ENCODE assay signal across 15 cellular contexts in the genomic region with DNA sequence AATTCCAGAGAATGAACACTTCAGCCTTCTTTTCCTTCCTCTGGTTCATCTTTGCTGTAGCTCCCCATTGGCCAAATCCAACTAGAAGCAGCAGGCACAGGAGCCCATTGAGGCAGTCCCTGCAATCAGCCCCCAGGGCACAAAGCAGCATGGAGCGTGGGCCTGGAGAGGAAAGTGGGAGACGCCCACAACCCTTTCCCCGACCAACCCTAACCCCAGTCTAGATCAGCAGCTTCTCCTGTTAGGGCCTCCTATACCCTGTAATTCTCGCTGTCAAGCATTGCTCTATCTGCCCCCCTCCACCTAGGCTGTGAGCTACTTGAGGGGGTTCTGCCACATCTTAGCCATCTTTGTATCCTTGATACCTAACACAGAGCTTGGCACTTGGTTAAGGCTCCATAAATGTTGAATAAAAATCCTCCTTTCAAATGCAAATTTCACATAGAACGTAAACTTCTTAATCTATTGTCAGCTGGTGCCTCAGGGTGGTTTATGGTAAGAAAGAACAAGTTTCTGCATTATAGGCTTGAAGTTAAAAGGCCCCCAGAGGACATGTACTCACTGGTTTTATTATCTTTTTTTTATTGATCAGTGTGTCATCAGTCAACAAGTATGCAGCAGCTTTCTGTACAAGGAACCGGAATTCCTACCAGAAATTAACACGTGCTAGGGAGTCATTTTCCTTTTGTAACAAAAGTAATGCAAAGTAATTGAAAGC.
DNase-seq lines count a peak whose midpoint lies in the region; ATAC-seq and TF ChIP-seq lines count a peak whose summit lies in the region.
"Had no signal": no experiment of that assay in that cellular context is flagged by ENCODE, and none has a peak within 500 bp of the region (broad histone marks: within the 10 kb centered on the region; RNA-seq: fewer than 3 reads in every experiment).

No MANE protein-coding gene starts in this region.

- DNase-seq in HAP-1 (ENCODE audit: low spot score in 2 of 2): peak; percentile 70 to 89
- no peak for DNase-seq in Panc1 (ENCODE audit: low read depth, low spot score)
- peak; percentile 45 for DNase-seq in ecto neural progenitor cell (ENCODE audit: low spot score)
- no peak for DNase-seq in trophoblast cell
- DNase-seq in HuH-7 (ENCODE audit: low spot score): no peak
- no peak for DNase-seq in activated CD4-positive, alpha-beta T cell treated with anti-CD3 and anti-CD28 coated beads for 4 hours
- no peak for DNase-seq in amygdala (lab: John Stamatoyannopoulos, UW)
- DNase-seq: C1 segment of cervical spinal cord, DND-41, GF-D8, NCI-H1417, NCI-H2029 treated with DMSO at 0.1 percent for 48 hours, SIG-M5 had no signal

- no peak overlapping the region for H2BK120ac ChIP-seq in trophoblast cell (ENCODE audit: insufficient read depth, low read length, poor library complexity)

- no peak overlapping the region for H3K4me2 ChIP-seq in trophoblast cell (ENCODE audit: low read length)
- H3K4me2 ChIP-seq: A549 had no signal

- no peak overlapping the region for H2AK5ac ChIP-seq in trophoblast cell (ENCODE audit: low read length)

- CTCF ChIA-PET in Panc1 (lab: Charles Lee): no interaction called here

- peaks cover 26% of the 10 kb centered on the region for H3K4me1 ChIP-seq in HAP-1
- H3K4me1 ChIP-seq in Panc1 (ENCODE audit: control insufficient read depth, insufficient read depth, low read length): peaks cover 8% of the 10 kb centered on the region
- H3K4me1 ChIP-seq in trophoblast cell (ENCODE audit: control insufficient read depth in 1 of 2, insufficient read depth in 2 of 2, low read length in 2 of 2): peaks cover 2 to 17% of the 10 kb centered on the region in 2 experiments
- H3K4me1 ChIP-seq: A549 had no signal

- peak overlapping the region; percentile 3 for H4K91ac ChIP-seq in trophoblast cell (ENCODE audit: low read depth, low read length)

- H2BK12ac ChIP-seq in trophoblast cell (ENCODE audit: low read length): peak overlapping the region; percentile 5

- no peak overlapping the region for H3K23ac ChIP-seq in trophoblast cell (ENCODE audit: low read length)

- POLR2A ChIA-PET in Panc1 (lab: Charles Lee): interaction anchor here (0.5 to 0.6 kb wide), 2 partner anchors 13 to 340 kb away, joined by 3 to 11 read pairs; no protein-coding TSS in a partner anchor

- no peaks in the 10 kb centered on the region for H3K9me3 ChIP-seq in HAP-1
- H3K9me3 ChIP-seq in Panc1 (ENCODE audit: control insufficient read depth, insufficient read depth, low read depth, low read length): no peaks in the 10 kb centered on the region
- no peaks in the 10 kb centered on the region for H3K9me3 ChIP-seq in trophoblast cell (ENCODE audit: insufficient read depth, low read depth, low read length)
- H3K9me3 ChIP-seq: A549 had no signal

- peaks cover 57% of the 10 kb centered on the region for H3K27me3 ChIP-seq in HAP-1 (ENCODE audit: low read depth)
- no peaks in the 10 kb centered on the region for H3K27me3 ChIP-seq in Panc1 (ENCODE audit: control insufficient read depth, insufficient read depth, low read length)
- no peaks in the 10 kb centered on the region for H3K27me3 ChIP-seq in trophoblast cell (ENCODE audit: insufficient read depth, low read length)

- peak overlapping the region; percentile 11 for H3K14ac ChIP-seq in trophoblast cell (ENCODE audit: low read length)

- no peak overlapping the region for H2AFZ ChIP-seq in trophoblast cell (ENCODE audit: insufficient read depth, low read length, poor library complexity)

- peak; percentile 29; the same call in 1 of the 2 replicates for ATAC-seq in Panc1
- no peak for ATAC-seq in GM19351 (IDR thresholded peaks at IDR 0.05; ENCODE audit: unreplicated experiment)
- ATAC-seq: A549 had no signal

- no peak overlapping the region for H4K8ac ChIP-seq in trophoblast cell (ENCODE audit: low read depth, low read length)

- H3K36me3 ChIP-seq in HAP-1 (replicated peaks): no peaks in the 10 kb centered on the region
- no peaks in the 10 kb centered on the region for H3K36me3 ChIP-seq in Panc1 (ENCODE audit: control insufficient read depth, insufficient read depth, low read length)
- no peaks in the 10 kb centered on the region for H3K36me3 ChIP-seq in trophoblast cell (ENCODE audit: control insufficient read depth in 1 of 2, insufficient read depth in 2 of 2, low read length in 2 of 2)

- BruUV-seq in Panc1 (replicated peaks; lab: Mats Ljungman, UMichigan): no TSS peak

- no peak overlapping the region for H3K9ac ChIP-seq in trophoblast cell (ENCODE audit: low read length)

- no CpG with 5 or more reads among the region's 7 CpGs for WGBS in trophoblast cell (ENCODE audit: extremely low coverage, insufficient coverage, insufficient read length)

- in situ Hi-C loops in HAP-1 (cut with MboI; ENCODE audit: low sequenced_read_pairs): no loop called here
- in situ Hi-C loops in Panc1 (cut with HindIII; ENCODE audit: low pct_unique_long_range_greater_than_20kb, low sequenced_read_pairs): no loop called here

- H3K79me1 ChIP-seq in trophoblast cell (ENCODE audit: low read length): peaks cover 16% of the 10 kb centered on the region

- intact Hi-C loops in Panc1 (cut with micrococcal nuclease; ENCODE audit: unreplicated experiment): no loop called here

- H4K12ac ChIP-seq in trophoblast cell (ENCODE audit: low read depth, low read length): no peak overlapping the region

- H3K18ac ChIP-seq in trophoblast cell (ENCODE audit: low read length): no peak overlapping the region

- H3K79me2 ChIP-seq in trophoblast cell (ENCODE audit: control insufficient read depth, insufficient read depth, low read length, poor library complexity): no peaks in the 10 kb centered on the region

- H3K27ac ChIP-seq in Panc1 (ENCODE audit: low read length): no peak overlapping the region; the same call in 1 of the 2 replicates
- H3K27ac ChIP-seq in trophoblast cell (ENCODE audit: low read depth, low read length): no peak overlapping the region
- H3K27ac ChIP-seq: A549 had no signal

- no peak for TF ChIP-seq CTCF in Panc1 (IDR thresholded peaks at IDR 0.05)

- H3K4ac ChIP-seq in trophoblast cell (ENCODE audit: low read depth, low read length): no peak overlapping the region

- no peak overlapping the region for H2BK5ac ChIP-seq in trophoblast cell (ENCODE audit: low read depth, low read length, poor library complexity)

- no peak overlapping the region for H3K4me3 ChIP-seq in HAP-1
- no peak overlapping the region for H3K4me3 ChIP-seq in Panc1 (ENCODE audit: low read depth in 2 of 2, low read length in 2 of 2)
- no peak overlapping the region for H3K4me3 ChIP-seq in trophoblast cell (ENCODE audit: low read depth, low read length)
- H3K4me3 ChIP-seq: A549 had no signal

Comparison
In these comparisons a context has a peak if more than half of its experiments do, and no peak if none do; other contexts are left out.
1. DNase-seq: peak in HAP-1 (2 of 2) and ecto neural progenitor cell (single experiment); none in Panc1 (single experiment), trophoblast cell (0 of 2), HuH-7 (single experiment), activated CD4-positive, alpha-beta T cell treated with anti-CD3 and anti-CD28 coated beads for 4 hours (0 of 2) and amygdala (0 of 56).